ENCODE assay signal across 18 cellular contexts in the genomic region with DNA sequence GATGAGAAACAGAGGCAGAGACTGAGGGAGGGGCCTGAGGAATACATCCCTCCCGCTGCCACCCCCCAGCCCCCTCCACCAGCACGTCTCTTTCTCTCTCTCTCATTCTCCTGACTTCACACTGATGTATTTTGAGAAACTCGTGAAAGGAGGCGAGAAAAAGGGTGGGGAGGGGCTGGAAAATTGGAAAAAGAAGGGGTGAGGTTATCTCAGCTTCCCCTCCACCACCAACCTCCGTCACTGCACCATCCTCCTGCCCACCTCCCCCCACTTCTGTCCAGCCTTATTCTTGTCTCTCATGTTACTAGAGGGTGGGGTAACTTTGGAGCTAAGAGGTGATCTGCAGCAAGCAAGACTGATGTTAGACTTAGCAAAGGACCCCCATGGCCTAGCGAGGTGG. TPM values are rescaled to one million over a fixed set of nuclear protein-coding genes. Genes with fewer than 3 reads are reported as not detected.
DNase-seq lines count a peak whose midpoint lies in the region; ATAC-seq and TF ChIP-seq lines count a peak whose summit lies in the region.
"Had no signal": no experiment of that assay in that cellular context is flagged by ENCODE, and none has a peak within 500 bp of the region (broad histone marks: within the 10 kb centered on the region; RNA-seq: fewer than 3 reads in every experiment).

No MANE protein-coding gene starts in this region.

- no peak for TF ChIP-seq CTCF in natural killer cell (IDR thresholded peaks at IDR 0.05)

- H3K36me3 Mint-ChIP-seq in natural killer cell: no peaks in the 10 kb centered on the region
- H3K36me3 Mint-ChIP-seq in natural killer cell treated with Interleukin-12 subunit alpha and Interleukin-12 subunit beta and Interleukin-15 and Interleukin-18, amount 100 ng/mL, for 72 hours: peaks cover 12% of the 10 kb centered on the region

- H3K9me3 Mint-ChIP-seq in natural killer cell: no peaks in the 10 kb centered on the region
- H3K9me3 Mint-ChIP-seq in natural killer cell treated with Interleukin-12 subunit alpha and Interleukin-12 subunit beta and Interleukin-15 and Interleukin-18, amount 100 ng/mL, for 72 hours: no peaks in the 10 kb centered on the region

- ATAC-seq in natural killer cell: no peak
- ATAC-seq in natural killer cell treated with Interleukin-12 subunit alpha and Interleukin-12 subunit beta and Interleukin-15 and Interleukin-18, amount 100 ng/mL, for 72 hours: no peak
- ATAC-seq: GM23338 had no signal

- peak overlapping the region; percentile 45 for H3K4me3 Mint-ChIP-seq in natural killer cell
- H3K4me3 Mint-ChIP-seq in natural killer cell treated with Interleukin-12 subunit alpha and Interleukin-12 subunit beta and Interleukin-15 and Interleukin-18, amount 100 ng/mL, for 72 hours: no peak overlapping the region

- intact Hi-C loops in natural killer cell (cut with micrococcal nuclease): no loop called here

- DNase-seq in natural killer cell (no peak), NCI-H526 (lab: John Stamatoyannopoulos, UW) (no peak)
- DNase-seq in natural killer cell treated with Interleukin-12 subunit alpha and Interleukin-12 subunit beta and Interleukin-15 and Interleukin-18, amount 100 ng/mL, for 72 hours (ENCODE audit: low spot score): no peak
- no peak for DNase-seq in central memory CD4-positive, alpha-beta T cell
- no peak for DNase-seq in activated T-cell treated with anti-CD3 and anti-CD28 coated beads, Interleukin-2, amount 50 U/mL, for 48 hours
- DNase-seq: 8988T, COR-L47, DMS153, EL, KBM-7, NCI-H146, NCI-H2227 treated with DMSO at 0.1 percent for 48 hours, NCI-H526 treated with DMSO at 0.1 percent for 48 hours had no signal

- H3K4me1 Mint-ChIP-seq in natural killer cell: peaks cover 28 to 60% of the 10 kb centered on the region in 2 donors
- H3K4me1 Mint-ChIP-seq in natural killer cell treated with Interleukin-12 subunit alpha and Interleukin-12 subunit beta and Interleukin-15 and Interleukin-18, amount 100 ng/mL, for 72 hours (ENCODE audit: low read depth in 2 of 2): peaks cover 35 to 40% of the 10 kb centered on the region in 2 donors

- H3K27ac ChIP-seq in layer of hippocampus (ENCODE audit: low read depth, low read length): peak overlapping the region; percentile 18
- H3K27ac ChIP-seq: BLaER1 treated with 17β-estradiol and CSF1 and Interleukin-3, amounts not matched to agents 10 nM and 100 nM; RWPE1 had no signal

- H3K27me3 ChIP-seq in layer of hippocampus (ENCODE audit: control insufficient read depth, insufficient read depth, low read length): peaks cover 47% of the 10 kb centered on the region

- no peak overlapping the region for H3K27ac Mint-ChIP-seq in natural killer cell
- H3K27ac Mint-ChIP-seq in natural killer cell treated with Interleukin-12 subunit alpha and Interleukin-12 subunit beta and Interleukin-15 and Interleukin-18, amount 100 ng/mL, for 72 hours: no peak overlapping the region
- H3K27ac Mint-ChIP-seq: GM23338 had no signal

- H3K27me3 Mint-ChIP-seq in natural killer cell (ENCODE audit: low read depth in 2 of 2): peaks cover 72 to 73% of the 10 kb centered on the region in 2 donors
- peaks cover 65 to 80% of the 10 kb centered on the region in 2 donors for H3K27me3 Mint-ChIP-seq in natural killer cell treated with Interleukin-12 subunit alpha and Interleukin-12 subunit beta and Interleukin-15 and Interleukin-18, amount 100 ng/mL, for 72 hours

RNA-seq across cellular contexts. Expression of a gene that starts 1.5 kb away (rescaled TPM):
- not detected for total RNA-seq in natural killer cell
- not detected for total RNA-seq in natural killer cell treated with Interleukin-12 subunit alpha and Interleukin-12 subunit beta and Interleukin-15 and Interleukin-18, amount 100 ng/mL, for 72 hours

RNA-seq across cellular contexts. Expression of a gene that starts 11.8 kb away (rescaled TPM):
- 100 to 1,000 TPM; 112 to 149 (median 138) TPM for total RNA-seq in natural killer cell
- 100 to 1,000 TPM; 110 to 170 TPM for total RNA-seq in natural killer cell treated with Interleukin-12 subunit alpha and Interleukin-12 subunit beta and Interleukin-15 and Interleukin-18, amount 100 ng/mL, for 72 hours

RNA-seq across cellular contexts. Expression of a gene that starts 13.2 kb away (rescaled TPM):
- total RNA-seq in natural killer cell: 10 to 100 TPM; 39.9 to 43.2 (median 41.4) TPM
- 10 to 100 TPM; 29.0 to 65.2 TPM for total RNA-seq in natural killer cell treated with Interleukin-12 subunit alpha and Interleukin-12 subunit beta and Interleukin-15 and Interleukin-18, amount 100 ng/mL, for 72 hours

RNA-seq across cellular contexts. Expression of a gene that starts 14.7 kb away (rescaled TPM):
- total RNA-seq in natural killer cell: not detected
- total RNA-seq in natural killer cell treated with Interleukin-12 subunit alpha and Interleukin-12 subunit beta and Interleukin-15 and Interleukin-18, amount 100 ng/mL, for 72 hours: not detected
- total RNA-seq: GM23338, HT1080 had no signal

RNA-seq across cellular contexts. Expression of a gene that starts 16.6 kb away (rescaled TPM):
- total RNA-seq in natural killer cell: not detected
- total RNA-seq in natural killer cell treated with Interleukin-12 subunit alpha and Interleukin-12 subunit beta and Interleukin-15 and Interleukin-18, amount 100 ng/mL, for 72 hours: not detected
- total RNA-seq: GM23338, HT1080 had no signal
